In genomic region chr12:18411453-18411852, GRCh38 we compare ENCODE assay signal across 8 cellular contexts.
"Had no signal": no experiment of that assay in that cellular context is flagged by ENCODE, and none has a peak within 500 bp of the region (broad histone marks: within the 10 kb centered on the region; RNA-seq: fewer than 3 reads in every experiment).

No MANE protein-coding gene starts in this region.

- DNase-seq: GM23248, GOT3, H7, HFFc6, IMR-90 had no signal

- H3K9me3 ChIP-seq: HAP-1 had no signal

- H3K4me3 ChIP-seq: GM23248, HAP-1, K562 had no signal

- H3K9ac ChIP-seq: GM23248 had no signal

- ATAC-seq: HCT116, K562 had no signal

- H3K27ac ChIP-seq: GM23248 had no signal

- H3K36me3 ChIP-seq: HAP-1 had no signal
